In genomic region chr2:222306393-222307137, GRCh38 we compare ENCODE assay signal across 8 cellular contexts. TPM values are rescaled to one million over a fixed set of nuclear protein-coding genes. Genes with fewer than 3 reads are reported as not detected.
DNase-seq lines count a peak whose midpoint lies in the region; ATAC-seq and TF ChIP-seq lines count a peak whose summit lies in the region.

No MANE protein-coding gene starts in this region.

- H3K9me3 ChIP-seq in right lobe of liver (no peaks in the 10 kb centered on the region), thoracic aorta (no peaks in the 10 kb centered on the region)

- H3K4me1 ChIP-seq in right lobe of liver = peaks cover 0 to 17% (median 4%) of the 10 kb centered on the region in 4 donors
- H3K4me1 ChIP-seq in thoracic aorta (ENCODE audit: control insufficient read depth in 1 of 2, low read depth in 2 of 2) = peaks cover 15 to 36% of the 10 kb centered on the region in 2 donors

- H3K4me3 Mint-ChIP-seq in activated CD8-positive, alpha-beta memory T cell treated with anti-CD3 and anti-CD28 coated beads, Interleukin-2, amount 10 ng/mL, durations not matched to agents 7 days and 5 days = no peak overlapping the region
- peak overlapping the region; percentile 72 for H3K4me3 Mint-ChIP-seq in activated naive CD8-positive, alpha-beta T cell treated with anti-CD3 and anti-CD28 coated beads for 36 hours

- TF ChIP-seq POLR2A in right lobe of liver (IDR thresholded peaks at IDR 0.05) = no peak

- H3K36me3 ChIP-seq in right lobe of liver (no peaks in the 10 kb centered on the region), thoracic aorta (no peaks in the 10 kb centered on the region)

- H3K27me3 Mint-ChIP-seq in activated CD8-positive, alpha-beta memory T cell treated with anti-CD3 and anti-CD28 coated beads, Interleukin-2, amount 10 ng/mL, durations not matched to agents 7 days and 5 days = peaks cover 99% of the 10 kb centered on the region
- H3K27me3 Mint-ChIP-seq in activated naive CD8-positive, alpha-beta T cell treated with anti-CD3 and anti-CD28 coated beads for 36 hours = peaks cover 100% of the 10 kb centered on the region

- intact Hi-C loops in right lobe of liver (cut with DNase I) = no loop called here

- H3K4me1 Mint-ChIP-seq in activated CD8-positive, alpha-beta memory T cell treated with anti-CD3 and anti-CD28 coated beads, Interleukin-2, amount 10 ng/mL, durations not matched to agents 7 days and 5 days = peaks cover 19% of the 10 kb centered on the region
- H3K4me1 Mint-ChIP-seq in activated naive CD8-positive, alpha-beta T cell treated with anti-CD3 and anti-CD28 coated beads for 36 hours = peaks cover 24% of the 10 kb centered on the region

- peaks cover 11% of the 10 kb centered on the region for H3K36me3 Mint-ChIP-seq in activated CD8-positive, alpha-beta memory T cell treated with anti-CD3 and anti-CD28 coated beads, Interleukin-2, amount 10 ng/mL, durations not matched to agents 7 days and 5 days
- H3K36me3 Mint-ChIP-seq in activated naive CD8-positive, alpha-beta T cell treated with anti-CD3 and anti-CD28 coated beads for 36 hours = peaks cover 9% of the 10 kb centered on the region

- peaks cover 4% of the 10 kb centered on the region for H3K9me3 Mint-ChIP-seq in activated CD8-positive, alpha-beta memory T cell treated with anti-CD3 and anti-CD28 coated beads, Interleukin-2, amount 10 ng/mL, durations not matched to agents 7 days and 5 days (ENCODE audit: low read depth)
- peaks cover 15% of the 10 kb centered on the region for H3K9me3 Mint-ChIP-seq in activated naive CD8-positive, alpha-beta T cell treated with anti-CD3 and anti-CD28 coated beads for 36 hours

- no peak overlapping the region for H3K27ac ChIP-seq in right lobe of liver
- no peak overlapping the region for H3K27ac ChIP-seq in thoracic aorta

- WGBS in right lobe of liver (ENCODE audit: insufficient coverage, low coverage, low lambda C conversion rate, missing lambda C conversion rate) = 3% methylated on average over 14 of the region's 26 CpGs

- H3K27me3 ChIP-seq in right lobe of liver (peaks cover 10 to 66% of the 10 kb centered on the region in 2 donors), thoracic aorta (replicated peaks; ENCODE audit: insufficient read depth) (peaks cover 28% of the 10 kb centered on the region)

- no peak for DNase-seq in activated CD8-positive, alpha-beta memory T cell treated with anti-CD3 and anti-CD28 coated beads, Interleukin-2, amount 10 ng/mL, durations not matched to agents 7 days and 5 days
- DNase-seq in activated CD8-positive, alpha-beta memory T cell treated with anti-CD3 and anti-CD28 coated beads for 24 hours = no peak
- DNase-seq in activated naive CD8-positive, alpha-beta T cell treated with anti-CD3 and anti-CD28 coated beads for 36 hours = no peak
- DNase-seq in right lobe of liver (no peak), thoracic aorta (ENCODE audit: low spot score) (no peak), NCI-H524 (lab: John Stamatoyannopoulos, UW) (no peak), activated gamma-delta T cell (lab: John Stamatoyannopoulos, UW) (no peak)

- CTCF ChIA-PET in activated CD8-positive, alpha-beta memory T cell treated with anti-CD3 and anti-CD28 coated beads, Interleukin-2, amount 10 ng/mL, durations not matched to agents 7 days and 5 days (lab: Charles Lee) = no interaction called here

- TF ChIP-seq CTCF in right lobe of liver (IDR thresholded peaks at IDR 0.05) (no peak), thoracic aorta (IDR thresholded peaks at IDR 0.05) (no peak)

- peak overlapping the region; percentile 19 for H3K27ac Mint-ChIP-seq in activated CD8-positive, alpha-beta memory T cell treated with anti-CD3 and anti-CD28 coated beads, Interleukin-2, amount 10 ng/mL, durations not matched to agents 7 days and 5 days
- H3K27ac Mint-ChIP-seq in activated naive CD8-positive, alpha-beta T cell treated with anti-CD3 and anti-CD28 coated beads for 36 hours = no peak overlapping the region

- ATAC-seq in activated CD8-positive, alpha-beta memory T cell treated with anti-CD3 and anti-CD28 coated beads, Interleukin-2, amount 10 ng/mL, durations not matched to agents 7 days and 5 days = no peak
- ATAC-seq in right lobe of liver = no peak
- ATAC-seq in thoracic aorta (ENCODE audit: insufficient number of reproducible peaks, low FRiP score, low read depth) = no peak
- ATAC-seq in GM21825 (IDR thresholded peaks at IDR 0.05; ENCODE audit: unreplicated experiment) = no peak

- H3K4me3 ChIP-seq in right lobe of liver (peak overlapping the region; percentile 36 to 51 (median 39)), thoracic aorta (peak overlapping the region; percentile 72)

RNA-seq across cellular contexts. Expression of gene PAX3, which starts 7.8 kb away (rescaled TPM):
- total RNA-seq in activated CD8-positive, alpha-beta memory T cell treated with anti-CD3 and anti-CD28 coated beads, Interleukin-2, amount 10 ng/mL, durations not matched to agents 7 days and 5 days = not detected
- total RNA-seq in activated naive CD8-positive, alpha-beta T cell treated with anti-CD3 and anti-CD28 coated beads for 36 hours = not detected
- total RNA-seq in right lobe of liver (not detected), thoracic aorta (not detected)
